1 cellular context compared by ENCODE assay signal in the genomic region with DNA sequence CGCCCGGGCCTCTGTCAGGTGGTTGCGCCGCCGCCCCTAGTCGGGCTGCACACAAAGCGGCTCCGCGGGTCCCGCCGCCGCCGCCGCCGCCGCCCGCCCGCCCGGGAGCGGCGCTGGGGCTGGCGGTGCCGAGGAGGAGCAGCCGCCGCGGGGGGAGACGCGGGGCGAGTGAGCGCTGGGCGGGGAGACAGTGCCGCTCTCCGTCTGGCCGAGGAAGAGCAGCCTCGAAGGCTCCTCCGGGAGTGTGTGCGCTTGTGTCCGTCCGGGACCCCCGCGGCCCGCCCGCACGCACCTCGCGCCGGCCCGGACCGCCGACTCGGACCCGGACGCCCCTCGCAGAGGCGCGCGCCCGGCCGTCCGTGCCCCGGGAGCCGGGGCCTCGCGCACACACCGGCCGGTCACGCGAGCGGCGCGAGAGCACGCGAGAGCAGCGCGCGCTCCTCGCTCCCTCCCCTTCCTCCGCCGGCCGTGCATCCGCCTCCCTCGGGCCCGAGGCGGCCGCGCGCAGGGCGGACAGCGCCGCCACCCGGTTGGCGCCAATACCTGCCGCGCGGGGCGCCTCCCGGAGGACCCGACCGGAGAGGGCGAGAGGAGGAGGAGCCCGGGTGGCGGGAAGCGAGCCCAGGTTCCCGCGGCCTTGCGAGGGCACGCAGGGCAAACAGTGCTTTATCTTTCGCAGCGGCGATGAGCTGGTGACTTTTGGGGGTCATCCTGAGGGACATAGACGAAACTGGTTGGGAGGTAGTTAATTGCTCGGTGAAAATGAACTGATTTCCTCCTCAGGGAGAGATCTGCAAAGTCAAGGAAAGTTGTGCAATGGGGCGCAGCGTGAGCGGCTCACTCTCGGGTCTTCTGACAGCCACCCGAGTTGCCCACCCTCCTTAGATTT.
TF ChIP-seq lines count a peak whose summit lies in the region.

A gene with protein sequence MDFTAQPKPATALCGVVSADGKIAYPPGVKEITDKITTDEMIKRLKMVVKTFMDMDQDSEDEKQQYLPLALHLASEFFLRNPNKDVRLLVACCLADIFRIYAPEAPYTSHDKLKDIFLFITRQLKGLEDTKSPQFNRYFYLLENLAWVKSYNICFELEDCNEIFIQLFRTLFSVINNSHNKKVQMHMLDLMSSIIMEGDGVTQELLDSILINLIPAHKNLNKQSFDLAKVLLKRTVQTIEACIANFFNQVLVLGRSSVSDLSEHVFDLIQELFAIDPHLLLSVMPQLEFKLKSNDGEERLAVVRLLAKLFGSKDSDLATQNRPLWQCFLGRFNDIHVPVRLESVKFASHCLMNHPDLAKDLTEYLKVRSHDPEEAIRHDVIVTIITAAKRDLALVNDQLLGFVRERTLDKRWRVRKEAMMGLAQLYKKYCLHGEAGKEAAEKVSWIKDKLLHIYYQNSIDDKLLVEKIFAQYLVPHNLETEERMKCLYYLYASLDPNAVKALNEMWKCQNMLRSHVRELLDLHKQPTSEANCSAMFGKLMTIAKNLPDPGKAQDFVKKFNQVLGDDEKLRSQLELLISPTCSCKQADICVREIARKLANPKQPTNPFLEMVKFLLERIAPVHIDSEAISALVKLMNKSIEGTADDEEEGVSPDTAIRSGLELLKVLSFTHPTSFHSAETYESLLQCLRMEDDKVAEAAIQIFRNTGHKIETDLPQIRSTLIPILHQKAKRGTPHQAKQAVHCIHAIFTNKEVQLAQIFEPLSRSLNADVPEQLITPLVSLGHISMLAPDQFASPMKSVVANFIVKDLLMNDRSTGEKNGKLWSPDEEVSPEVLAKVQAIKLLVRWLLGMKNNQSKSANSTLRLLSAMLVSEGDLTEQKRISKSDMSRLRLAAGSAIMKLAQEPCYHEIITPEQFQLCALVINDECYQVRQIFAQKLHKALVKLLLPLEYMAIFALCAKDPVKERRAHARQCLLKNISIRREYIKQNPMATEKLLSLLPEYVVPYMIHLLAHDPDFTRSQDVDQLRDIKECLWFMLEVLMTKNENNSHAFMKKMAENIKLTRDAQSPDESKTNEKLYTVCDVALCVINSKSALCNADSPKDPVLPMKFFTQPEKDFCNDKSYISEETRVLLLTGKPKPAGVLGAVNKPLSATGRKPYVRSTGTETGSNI (N-terminal part only) (minus strand): TSS at position 423 of the 889 bp plus-strand sequence. CDS start 1,334 bp downstream, outside the sequence.

TF ChIP-seq in HepG2, 621 proteins besides CTCF, POLR2A, EP300 and RAD21 (continued from another document and continues in another):
- TF ChIP-seq ZNF180 (CRISPR knock-in tag; IDR thresholded peaks at IDR 0.05; ENCODE audit: borderline replicate concordance, low read depth) = no peak
- peak; percentile 41; the same call in 1 of the 2 replicates for TF ChIP-seq MED13 (CRISPR knock-in tag; IDR thresholded peaks at IDR 0.05)
- no peak for TF ChIP-seq U2AF2 (IDR thresholded peaks at IDR 0.05; ENCODE audit: low read depth, low read length)
- no peak for TF ChIP-seq JUNB (CRISPR knock-in tag; IDR thresholded peaks at IDR 0.05; ENCODE audit: borderline replicate concordance)
- peak; percentile 47; the same call in 1 of the 2 replicates for TF ChIP-seq BCL6 (CRISPR knock-in tag; IDR thresholded peaks at IDR 0.05)
- peak; percentile 76 for TF ChIP-seq ZNF329 (CRISPR knock-in tag; IDR thresholded peaks at IDR 0.05; ENCODE audit: low read depth)
- TF ChIP-seq ZNF30 (CRISPR knock-in tag; IDR thresholded peaks at IDR 0.05) = no peak
- peak; percentile 54; the same call in 1 of the 2 replicates for TF ChIP-seq ZNF672 (CRISPR knock-in tag; IDR thresholded peaks at IDR 0.05)
- TF ChIP-seq ZKSCAN1 (IDR thresholded peaks at IDR 0.05; ENCODE audit: low read length) = no peak
- TF ChIP-seq NBN (conservative IDR thresholded peaks at IDR 0.05) = no peak
- peak; percentile 78 for TF ChIP-seq ZNF431 (CRISPR knock-in tag; IDR thresholded peaks at IDR 0.05; ENCODE audit: borderline replicate concordance, low read depth)
- TF ChIP-seq RCOR2 (CRISPR knock-in tag; IDR thresholded peaks at IDR 0.05) = 0 out of 2 replicates have a peak, but pooled peaks have one; percentile 37
- TF ChIP-seq ZNF460 (CRISPR knock-in tag; IDR thresholded peaks at IDR 0.05; ENCODE audit: borderline replicate concordance) = no peak; the same call in 1 of the 2 replicates
- TF ChIP-seq, protein P1, sequence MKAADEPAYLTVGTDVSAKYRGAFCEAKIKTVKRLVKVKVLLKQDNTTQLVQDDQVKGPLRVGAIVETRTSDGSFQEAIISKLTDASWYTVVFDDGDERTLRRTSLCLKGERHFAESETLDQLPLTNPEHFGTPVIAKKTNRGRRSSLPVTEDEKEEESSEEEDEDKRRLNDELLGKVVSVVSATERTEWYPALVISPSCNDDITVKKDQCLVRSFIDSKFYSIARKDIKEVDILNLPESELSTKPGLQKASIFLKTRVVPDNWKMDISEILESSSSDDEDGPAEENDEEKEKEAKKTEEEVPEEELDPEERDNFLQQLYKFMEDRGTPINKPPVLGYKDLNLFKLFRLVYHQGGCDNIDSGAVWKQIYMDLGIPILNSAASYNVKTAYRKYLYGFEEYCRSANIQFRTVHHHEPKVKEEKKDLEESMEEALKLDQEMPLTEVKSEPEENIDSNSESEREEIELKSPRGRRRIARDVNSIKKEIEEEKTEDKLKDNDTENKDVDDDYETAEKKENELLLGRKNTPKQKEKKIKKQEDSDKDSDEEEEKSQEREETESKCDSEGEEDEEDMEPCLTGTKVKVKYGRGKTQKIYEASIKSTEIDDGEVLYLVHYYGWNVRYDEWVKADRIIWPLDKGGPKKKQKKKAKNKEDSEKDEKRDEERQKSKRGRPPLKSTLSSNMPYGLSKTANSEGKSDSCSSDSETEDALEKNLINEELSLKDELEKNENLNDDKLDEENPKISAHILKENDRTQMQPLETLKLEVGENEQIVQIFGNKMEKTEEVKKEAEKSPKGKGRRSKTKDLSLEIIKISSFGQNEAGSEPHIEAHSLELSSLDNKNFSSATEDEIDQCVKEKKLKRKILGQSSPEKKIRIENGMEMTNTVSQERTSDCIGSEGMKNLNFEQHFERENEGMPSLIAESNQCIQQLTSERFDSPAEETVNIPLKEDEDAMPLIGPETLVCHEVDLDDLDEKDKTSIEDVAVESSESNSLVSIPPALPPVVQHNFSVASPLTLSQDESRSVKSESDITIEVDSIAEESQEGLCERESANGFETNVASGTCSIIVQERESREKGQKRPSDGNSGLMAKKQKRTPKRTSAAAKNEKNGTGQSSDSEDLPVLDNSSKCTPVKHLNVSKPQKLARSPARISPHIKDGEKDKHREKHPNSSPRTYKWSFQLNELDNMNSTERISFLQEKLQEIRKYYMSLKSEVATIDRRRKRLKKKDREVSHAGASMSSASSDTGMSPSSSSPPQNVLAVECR (CRISPR knock-in tag; IDR thresholded peaks at IDR 0.05; ENCODE audit: borderline replicate concordance) = peak; percentile 77; the same call in 1 of the 2 replicates
- 0 out of 2 replicates have a peak, but pooled peaks have one; percentile 73 for TF ChIP-seq BRCA1 (CRISPR knock-in tag; IDR thresholded peaks at IDR 0.05)
- TF ChIP-seq HOXA3 (CRISPR knock-in tag; IDR thresholded peaks at IDR 0.05) = peak; percentile 88
- TF ChIP-seq, protein P2, sequence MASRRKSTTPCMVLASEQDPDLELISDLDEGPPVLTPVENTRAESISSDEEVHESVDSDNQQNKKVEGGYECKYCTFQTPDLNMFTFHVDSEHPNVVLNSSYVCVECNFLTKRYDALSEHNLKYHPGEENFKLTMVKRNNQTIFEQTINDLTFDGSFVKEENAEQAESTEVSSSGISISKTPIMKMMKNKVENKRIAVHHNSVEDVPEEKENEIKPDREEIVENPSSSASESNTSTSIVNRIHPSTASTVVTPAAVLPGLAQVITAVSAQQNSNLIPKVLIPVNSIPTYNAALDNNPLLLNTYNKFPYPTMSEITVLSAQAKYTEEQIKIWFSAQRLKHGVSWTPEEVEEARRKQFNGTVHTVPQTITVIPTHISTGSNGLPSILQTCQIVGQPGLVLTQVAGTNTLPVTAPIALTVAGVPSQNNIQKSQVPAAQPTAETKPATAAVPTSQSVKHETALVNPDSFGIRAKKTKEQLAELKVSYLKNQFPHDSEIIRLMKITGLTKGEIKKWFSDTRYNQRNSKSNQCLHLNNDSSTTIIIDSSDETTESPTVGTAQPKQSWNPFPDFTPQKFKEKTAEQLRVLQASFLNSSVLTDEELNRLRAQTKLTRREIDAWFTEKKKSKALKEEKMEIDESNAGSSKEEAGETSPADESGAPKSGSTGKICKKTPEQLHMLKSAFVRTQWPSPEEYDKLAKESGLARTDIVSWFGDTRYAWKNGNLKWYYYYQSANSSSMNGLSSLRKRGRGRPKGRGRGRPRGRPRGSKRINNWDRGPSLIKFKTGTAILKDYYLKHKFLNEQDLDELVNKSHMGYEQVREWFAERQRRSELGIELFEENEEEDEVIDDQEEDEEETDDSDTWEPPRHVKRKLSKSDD (CRISPR knock-in tag; IDR thresholded peaks at IDR 0.05; ENCODE audit: low read depth) = peak; percentile 83
- peak; percentile 40; the same call in 1 of the 2 replicates for TF ChIP-seq FOXP4 (CRISPR knock-in tag; IDR thresholded peaks at IDR 0.05)
- no peak for TF ChIP-seq TBL1XR1 (IDR thresholded peaks at IDR 0.05; ENCODE audit: borderline replicate concordance, low read length, partially characterized antibody)
- peak; percentile 92 for TF ChIP-seq MAZ (IDR thresholded peaks at IDR 0.05; ENCODE audit: borderline replicate concordance, low read depth, low read length)
- TF ChIP-seq MAZ (CRISPR knock-in tag; IDR thresholded peaks at IDR 0.05; ENCODE audit: low read depth) = peak; percentile 89; the same call in 1 of the 2 replicates
- TF ChIP-seq ZNF678 (CRISPR knock-in tag; IDR thresholded peaks at IDR 0.05) = no peak
- TF ChIP-seq, protein P3, sequence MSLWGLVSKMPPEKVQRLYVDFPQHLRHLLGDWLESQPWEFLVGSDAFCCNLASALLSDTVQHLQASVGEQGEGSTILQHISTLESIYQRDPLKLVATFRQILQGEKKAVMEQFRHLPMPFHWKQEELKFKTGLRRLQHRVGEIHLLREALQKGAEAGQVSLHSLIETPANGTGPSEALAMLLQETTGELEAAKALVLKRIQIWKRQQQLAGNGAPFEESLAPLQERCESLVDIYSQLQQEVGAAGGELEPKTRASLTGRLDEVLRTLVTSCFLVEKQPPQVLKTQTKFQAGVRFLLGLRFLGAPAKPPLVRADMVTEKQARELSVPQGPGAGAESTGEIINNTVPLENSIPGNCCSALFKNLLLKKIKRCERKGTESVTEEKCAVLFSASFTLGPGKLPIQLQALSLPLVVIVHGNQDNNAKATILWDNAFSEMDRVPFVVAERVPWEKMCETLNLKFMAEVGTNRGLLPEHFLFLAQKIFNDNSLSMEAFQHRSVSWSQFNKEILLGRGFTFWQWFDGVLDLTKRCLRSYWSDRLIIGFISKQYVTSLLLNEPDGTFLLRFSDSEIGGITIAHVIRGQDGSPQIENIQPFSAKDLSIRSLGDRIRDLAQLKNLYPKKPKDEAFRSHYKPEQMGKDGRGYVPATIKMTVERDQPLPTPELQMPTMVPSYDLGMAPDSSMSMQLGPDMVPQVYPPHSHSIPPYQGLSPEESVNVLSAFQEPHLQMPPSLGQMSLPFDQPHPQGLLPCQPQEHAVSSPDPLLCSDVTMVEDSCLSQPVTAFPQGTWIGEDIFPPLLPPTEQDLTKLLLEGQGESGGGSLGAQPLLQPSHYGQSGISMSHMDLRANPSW (CRISPR knock-in tag; IDR thresholded peaks at IDR 0.05; ENCODE audit: borderline replicate concordance) = peak; percentile 50; the same call in 1 of the 2 replicates
- no peak for TF ChIP-seq ISX (CRISPR knock-in tag; conservative IDR thresholded peaks at IDR 0.05)
- peak; percentile 56; the same call in 1 of the 2 replicates for TF ChIP-seq ZNF713 (CRISPR knock-in tag; IDR thresholded peaks at IDR 0.05)
- TF ChIP-seq PCBP1 (IDR thresholded peaks at IDR 0.05; ENCODE audit: borderline replicate concordance, low read depth, low read length) = no peak
- no peak for TF ChIP-seq RBM22 (optimal IDR thresholded peaks at IDR 0.05; ENCODE audit: low read length)
- TF ChIP-seq KLF6 (CRISPR knock-in tag; IDR thresholded peaks at IDR 0.05) = peak; percentile 79
- peak; percentile 67; the same call in 1 of the 2 replicates for TF ChIP-seq GMEB1 (CRISPR knock-in tag; IDR thresholded peaks at IDR 0.05; ENCODE audit: borderline replicate concordance)
- TF ChIP-seq ZNF703 (CRISPR knock-in tag; IDR thresholded peaks at IDR 0.05; ENCODE audit: borderline replicate concordance) = no peak
- TF ChIP-seq SP5 (CRISPR knock-in tag; IDR thresholded peaks at IDR 0.05; ENCODE audit: borderline replicate concordance, low read depth) = peak; percentile 79
- TF ChIP-seq ZNF546 (CRISPR knock-in tag; conservative IDR thresholded peaks at IDR 0.05) = 0 out of 2 replicates have a peak, but pooled peaks have one; percentile 81
- peak; percentile 63 for TF ChIP-seq NR2C2 (CRISPR knock-in tag; IDR thresholded peaks at IDR 0.05; ENCODE audit: borderline replicate concordance)
- TF ChIP-seq, protein P4, sequence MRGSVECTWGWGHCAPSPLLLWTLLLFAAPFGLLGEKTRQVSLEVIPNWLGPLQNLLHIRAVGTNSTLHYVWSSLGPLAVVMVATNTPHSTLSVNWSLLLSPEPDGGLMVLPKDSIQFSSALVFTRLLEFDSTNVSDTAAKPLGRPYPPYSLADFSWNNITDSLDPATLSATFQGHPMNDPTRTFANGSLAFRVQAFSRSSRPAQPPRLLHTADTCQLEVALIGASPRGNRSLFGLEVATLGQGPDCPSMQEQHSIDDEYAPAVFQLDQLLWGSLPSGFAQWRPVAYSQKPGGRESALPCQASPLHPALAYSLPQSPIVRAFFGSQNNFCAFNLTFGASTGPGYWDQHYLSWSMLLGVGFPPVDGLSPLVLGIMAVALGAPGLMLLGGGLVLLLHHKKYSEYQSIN (CRISPR knock-in tag; IDR thresholded peaks at IDR 0.05; ENCODE audit: borderline replicate concordance) = no peak
- TF ChIP-seq CREBL2 (CRISPR knock-in tag; IDR thresholded peaks at IDR 0.05; ENCODE audit: borderline replicate concordance) = no peak
